8 cellular contexts compared by ENCODE assay signal in the genomic region with DNA sequence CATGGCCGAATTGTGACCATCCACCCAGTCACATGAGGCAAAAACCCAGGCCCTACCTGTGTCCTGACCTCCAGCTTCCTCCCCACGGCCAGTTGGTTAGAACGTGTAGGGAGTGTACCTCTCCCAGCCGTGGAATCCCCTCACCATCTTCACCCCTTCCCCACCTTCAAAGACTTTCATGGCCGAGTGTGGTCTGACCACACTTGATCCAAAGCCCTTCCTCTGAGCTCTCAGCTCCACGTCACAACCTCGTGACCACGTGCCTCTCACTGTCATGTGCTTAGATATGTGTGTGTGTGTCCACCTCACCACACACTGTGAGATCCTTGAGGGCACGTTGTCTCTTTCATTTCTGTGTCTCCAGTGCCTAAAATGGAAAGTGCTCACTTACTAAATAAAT. TPM values are rescaled to one million over a fixed set of nuclear protein-coding genes. Genes with fewer than 3 reads are reported as not detected.
A peak's percentile ranks its signal among the peaks of the same experiment; 100 is the strongest.
DNase-seq lines count a peak whose midpoint lies in the region; ATAC-seq, FAIRE-seq and TF ChIP-seq lines count a peak whose summit lies in the region.

No MANE protein-coding gene starts in this region.

- no peaks in the 10 kb centered on the region for H3K9me1 ChIP-seq in K562 (ENCODE audit: control insufficient read depth, insufficient read depth, low read length)

- no peak for TF ChIP-seq EP300 in K562 (IDR thresholded peaks at IDR 0.05; ENCODE audit: low read length)

- TF ChIP-seq CTCF in OCI-LY1 (IDR thresholded peaks at IDR 0.05; ENCODE audit: low read length) (no peak), K562 (IDR thresholded peaks at IDR 0.05 in 2 of 3, conservative IDR thresholded peaks at IDR 0.05 in 1 of 3; ENCODE audit: insufficient read depth in 2 of 3, low read depth in 1 of 3, low read length in 3 of 3) (no peak), D721Med (IDR thresholded peaks at IDR 0.05; ENCODE audit: insufficient read depth, missing control alignments) (no peak)

- no peaks in the 10 kb centered on the region for H4K20me1 ChIP-seq in OCI-LY1 (ENCODE audit: insufficient read depth, low read length)
- no peaks in the 10 kb centered on the region for H4K20me1 ChIP-seq in K562 (replicated peaks; ENCODE audit: control insufficient read depth, insufficient read depth, low read length)

- TF ChIP-seq POLR2A in K562 (conservative IDR thresholded peaks at IDR 0.05), result no peak

- H3K9me3 ChIP-seq in OCI-LY1 (ENCODE audit: low read length) (no peaks in the 10 kb centered on the region), K562 (replicated peaks; ENCODE audit: control insufficient read depth, insufficient read depth, low read depth, low read length) (no peaks in the 10 kb centered on the region)

- H3K4me3 ChIP-seq in OCI-LY1 (ENCODE audit: low read depth, low read length, poor library complexity, severe bottlenecking) (peak overlapping the region; percentile 74), K562 (no peak overlapping the region)

- no peaks in the 10 kb centered on the region for H3K27me3 ChIP-seq in OCI-LY1 (ENCODE audit: insufficient read depth, low read length)
- H3K27me3 ChIP-seq in K562 (ENCODE audit: control insufficient read depth in 2 of 2, insufficient read depth in 2 of 2, low read length in 2 of 2), result no peaks in the 10 kb centered on the region; a peak in 1 of 5 replicates

- POLR2A ChIA-PET in K562 (lab: Yijun Ruan, JAX), result interaction anchor here (0.8 to 1.2 kb wide), 3 partner anchors 11 to 27 kb away, joined by 3 to 5 read pairs (median 4); no protein-coding TSS in a partner anchor

- no peaks in the 10 kb centered on the region for H3K9me2 ChIP-seq in OCI-LY1 (ENCODE audit: low read depth, low read length)

- FAIRE-seq in K562 (lab: Jason Lieb, UNC) (no peak), D721Med (lab: Jason Lieb, UNC) (no peak)

- peaks cover 84% of the 10 kb centered on the region for H3K4me1 ChIP-seq in OCI-LY1 (ENCODE audit: insufficient read depth, low read length, severe bottlenecking)
- H3K4me1 ChIP-seq in K562 (replicated peaks in 1 of 2; ENCODE audit: control insufficient read depth in 2 of 2, insufficient read depth in 2 of 2, low read length in 2 of 2), result peaks cover 0 to 10% of the 10 kb centered on the region in 2 experiments; a peak in 2 of 5 replicates

- peak; percentile 57 for DNase-seq in stimulated activated CD4-positive, alpha-beta T cell treated with anti-CD3 and anti-CD28 coated beads, Interleukin-15, amount 100 ng/mL, for 24 hours
- DNase-seq in stimulated activated CD4-positive, alpha-beta T cell treated with anti-CD3 and anti-CD28 coated beads, Interleukin-2, amount 100 ng/mL, for 48 hours, result no peak
- DNase-seq in K562 (ENCODE audit: extremely low read depth in 1 of 4, low spot score in 3 of 4), result peak in 1 of 4 experiments; percentile 23
- no peak for DNase-seq in SW 1271 (lab: John Stamatoyannopoulos, UW)
- no peak for DNase-seq in D721Med (ENCODE audit: insufficient read length, low spot score)
- DNase-seq in NCI-H1694 (lab: John Stamatoyannopoulos, UW), result no peak
- DNase-seq in inferior parietal cortex (ENCODE audit: extremely low spot score), result no peak

- BruUV-seq in K562 (replicated peaks; lab: Mats Ljungman, UMichigan), result no TSS peak

- ATAC-seq in K562, result peak; percentile 47; the same call in 1 of the 3 replicates

- intact Hi-C loops in K562 (cut with micrococcal nuclease), result no loop called here

- H3K36me3 ChIP-seq in OCI-LY1 (ENCODE audit: insufficient read depth, low read length), result peaks cover 43% of the 10 kb centered on the region
- no peaks in the 10 kb centered on the region for H3K36me3 ChIP-seq in K562 (ENCODE audit: control insufficient read depth, insufficient read depth, low read length)

- peaks cover 5% of the 10 kb centered on the region; the same call in 1 of the 2 replicates for H3K79me2 ChIP-seq in OCI-LY1 (ENCODE audit: insufficient read depth, low read length)
- H3K79me2 ChIP-seq in K562 (ENCODE audit: control insufficient read depth, insufficient read depth, low read length), result no peaks in the 10 kb centered on the region

- H2AFZ ChIP-seq in OCI-LY1 (ENCODE audit: low read length) (no peak overlapping the region), K562 (ENCODE audit: low read depth, low read length) (peak overlapping the region; percentile 87)

- CTCF ChIA-PET in K562 (lab: Yijun Ruan, JAX; ENCODE audit: low intra/inter-chr PET ratio), result no interaction called here

- H3K9ac ChIP-seq in OCI-LY1 (ENCODE audit: low read length) (peak overlapping the region; percentile 82), K562 (ENCODE audit: insufficient read depth in 1 of 2, low read depth in 2 of 2, low read length in 2 of 2) (no peak overlapping the region)

- WGBS in K562 (ENCODE audit: insufficient coverage, low coverage, missing lambda C conversion rate), result 18% methylated on average over 9 of the region's 9 CpGs

- TF ChIP-seq RAD21 in K562 (CRISPR knock-in tag; conservative IDR thresholded peaks at IDR 0.05 in 1 of 2, IDR thresholded peaks at IDR 0.05 in 1 of 2), result no peak

- in situ Hi-C loops in K562 (cut with MboI), result no loop called here

- peak overlapping the region; percentile 91 for H3K4me2 ChIP-seq in OCI-LY1 (ENCODE audit: low read length)
- H3K4me2 ChIP-seq in K562 (ENCODE audit: insufficient read depth, low read length), result no peak overlapping the region

- peak overlapping the region; percentile 100 for H3K27ac ChIP-seq in OCI-LY1 (ENCODE audit: low read depth, low read length, poor library complexity, severe bottlenecking)
- H3K27ac ChIP-seq in K562 (ENCODE audit: extremely low read depth, low read depth, low read length), result no peak overlapping the region; the same call in 2 of the 3 replicates

- H3F3A ChIP-seq in OCI-LY1 (ENCODE audit: insufficient read depth, low read length), result peaks cover 10% of the 10 kb centered on the region

TF ChIP-seq in K562, 482 proteins besides CTCF, POLR2A, EP300 and RAD21 (continues in another document):
- TF ChIP-seq TFE3 (CRISPR knock-in tag; IDR thresholded peaks at IDR 0.05) (peak; percentile 57), E2F6 (IDR thresholded peaks at IDR 0.05; ENCODE audit: borderline replicate concordance in 1 of 2, extremely low read depth in 1 of 2, insufficient read depth in 1 of 2, insufficient read length in 1 of 2, low read depth in 1 of 2, low read length in 1 of 2, poor library complexity in 1 of 2, severe bottlenecking in 1 of 2) (peak; percentile 27 to 43), CXXC5 (CRISPR knock-in tag; IDR thresholded peaks at IDR 0.05) (peak; percentile 33; the same call in 1 of the 2 replicates), ZNF175 (CRISPR knock-in tag; IDR thresholded peaks at IDR 0.05; ENCODE audit: low read depth) (peak; percentile 51; the same call in 1 of the 2 replicates), ZBTB1 (CRISPR knock-in tag; IDR thresholded peaks at IDR 0.05; ENCODE audit: borderline replicate concordance, low read depth) (no peak), L3MBTL2 (IDR thresholded peaks at IDR 0.05) (peak; percentile 89)

RNA-seq across cellular contexts. Expression of gene UBE2L5, which starts 48.6 kb away (rescaled TPM):
- not detected in 2 replicates for total RNA-seq in K562 (2011; cell fraction: chromatin; rRNA removed; ENCODE audit: low replicate concordance)
- not detected in 2 replicates for total RNA-seq in K562 (2011; cell fraction: nucleolus; rRNA removed)
- not detected in 2 replicates for total RNA-seq in K562 (2011; cell fraction: nucleoplasm; rRNA removed)
- not detected in 2 replicates for total RNA-seq in K562 (2014; rRNA removed)
- not detected in 2 replicates for total RNA-seq in K562 (2014; rRNA removed; fragmentation: Illumina TruSeq; extraction: Trizol)
- not detected in 2 replicates for total RNA-seq in K562 (2015; rRNA removed; fragmentation: Illumina TruSeq; extraction: Trizol)
- not detected in 2 replicates for total RNA-seq in K562 (2021)
- polyA plus RNA-seq in K562 (2011; rRNA removed), result 1.4 and 1.5 TPM in 2 replicates
- polyA plus RNA-seq in K562 (2011; cell fraction: cytosol; rRNA removed), result 0.33 TPM in 1 of 2 replicates, not detected in the other
- 0.35 TPM in 1 of 2 replicates, not detected in the other for polyA plus RNA-seq in K562 (2011; cell fraction: nucleus; rRNA removed)
- 0.62 and 7.2 TPM in 2 replicates for polyA plus RNA-seq in K562 (2012)
- polyA plus RNA-seq in K562 (2014; fragmentation: Illumina TruSeq; extraction: Trizol), result 0.86 TPM in 1 of 2 replicates, not detected in the other
- under 1 TPM in 1 of 2 experiments, not detected in 1; 0.22 TPM for polyA plus RNA-seq in K562 (2014; fragmentation: Nextera tagmentation; extraction: Ambion mirVana)
- not detected in 2 replicates for polyA plus RNA-seq in K562 (2014; rRNA removed)
- polyA minus RNA-seq in K562 (2011; rRNA and poly(A)+ RNA removed), result 0.45 and 1.9 TPM in 2 replicates
- not detected in 2 replicates for polyA minus RNA-seq in K562 (2011; cell fraction: cytosol; rRNA and poly(A)+ RNA removed)
- not detected in 2 replicates for polyA minus RNA-seq in K562 (2011; cell fraction: nucleus; rRNA and poly(A)+ RNA removed)
